ENCODE assay signal across 18 cellular contexts in genomic region chr17:80924111-80924806, GRCh38.
"Had no signal": no experiment of that assay in that cellular context is flagged by ENCODE, and none has a peak within 500 bp of the region (broad histone marks: within the 10 kb centered on the region; RNA-seq: fewer than 3 reads in every experiment).

No MANE protein-coding gene starts in this region.

- H3K27me3 Mint-ChIP-seq: activated naive CD4-positive, alpha-beta T cell treated with anti-CD3 and anti-CD28 coated beads, Interleukin-2, amount 50 U/mL, for 24 hours; natural killer cell treated with Interleukin-12 subunit alpha and Interleukin-12 subunit beta and Interleukin-15 and Interleukin-18, amount 100 ng/mL, for 72 hours had no signal

- DNase-seq: activated CD4-positive, alpha-beta T cell treated with anti-CD3 and anti-CD28 coated beads for 1 hour; activated CD4-positive, alpha-beta T cell treated with anti-CD3 and anti-CD28 coated beads, Interleukin-2, amount 50 U/mL, for 4 hours; activated gamma-delta T cell; brain microvascular endothelial cell; caudate nucleus; effector memory CD4-positive, alpha-beta T cell; foreskin melanocyte; mammary epithelial cell; nucleus accumbens; stimulated activated CD4-positive, alpha-beta T cell treated with anti-CD3 and anti-CD28 coated beads, Interleukin-4, amount 100 ng/mL, for 1 hour; stimulated activated naive CD8-positive, alpha-beta T cell treated with anti-CD3 and anti-CD28 coated beads, Interleukin-15, Interleukin-2, amounts not matched to agents 100 U/mL and 50 U/mL, for 24 hours; T-helper 1 cell; T-helper 9 cell had no signal

- H3K27ac Mint-ChIP-seq: activated naive CD4-positive, alpha-beta T cell treated with anti-CD3 and anti-CD28 coated beads, Interleukin-2, amount 50 U/mL, for 24 hours; mesothelial cell of epicardium; natural killer cell treated with Interleukin-12 subunit alpha and Interleukin-12 subunit beta and Interleukin-15 and Interleukin-18, amount 100 ng/mL, for 72 hours had no signal

- H3K9me3 Mint-ChIP-seq: activated naive CD4-positive, alpha-beta T cell treated with anti-CD3 and anti-CD28 coated beads, Interleukin-2, amount 50 U/mL, for 24 hours; mesothelial cell of epicardium; natural killer cell treated with Interleukin-12 subunit alpha and Interleukin-12 subunit beta and Interleukin-15 and Interleukin-18, amount 100 ng/mL, for 72 hours had no signal

- ATAC-seq: esophagus mucosa; left lobe of liver; natural killer cell treated with Interleukin-12 subunit alpha and Interleukin-12 subunit beta and Interleukin-15 and Interleukin-18, amount 100 ng/mL, for 72 hours; stimulated activated naive CD8-positive, alpha-beta T cell treated with anti-CD3 and anti-CD28 coated beads, Interleukin-15, Interleukin-2, amounts not matched to agents 100 U/mL and 50 U/mL, for 24 hours had no signal

- H3K27ac ChIP-seq: brain microvascular endothelial cell had no signal

- H3K27me3 ChIP-seq: brain microvascular endothelial cell had no signal

- H3K4me1 Mint-ChIP-seq: activated naive CD4-positive, alpha-beta T cell treated with anti-CD3 and anti-CD28 coated beads, Interleukin-2, amount 50 U/mL, for 24 hours; mesothelial cell of epicardium had no signal

- H3K36me3 Mint-ChIP-seq: natural killer cell treated with Interleukin-12 subunit alpha and Interleukin-12 subunit beta and Interleukin-15 and Interleukin-18, amount 100 ng/mL, for 72 hours had no signal

- H3K4me3 Mint-ChIP-seq: activated naive CD4-positive, alpha-beta T cell treated with anti-CD3 and anti-CD28 coated beads, Interleukin-2, amount 50 U/mL, for 24 hours; mesothelial cell of epicardium; natural killer cell treated with Interleukin-12 subunit alpha and Interleukin-12 subunit beta and Interleukin-15 and Interleukin-18, amount 100 ng/mL, for 72 hours had no signal
